8 cellular contexts compared by ENCODE assay signal in genomic region chr13:26707122-26708006, GRCh38. TPM values are rescaled to one million over a fixed set of nuclear protein-coding genes. Genes with fewer than 3 reads are reported as not detected.
A peak's percentile ranks its signal among the peaks of the same experiment; 100 is the strongest.
DNase-seq lines count a peak whose midpoint lies in the region; ATAC-seq and TF ChIP-seq lines count a peak whose summit lies in the region.

No MANE protein-coding gene starts in this region.

- TF ChIP-seq RAD21 in liver (IDR thresholded peaks at IDR 0.05) = peak; percentile 76 to 80

- H3K9me3 ChIP-seq in liver (ENCODE audit: control insufficient read depth in 4 of 4, low read length in 3 of 4) (no peaks in the 10 kb centered on the region), upper lobe of left lung (no peaks in the 10 kb centered on the region)

- H3K27ac ChIP-seq in 22Rv1 (no peak overlapping the region), liver (ENCODE audit: low read depth in 1 of 2, low read length in 2 of 2) (no peak overlapping the region), upper lobe of left lung (no peak overlapping the region)

- TF ChIP-seq CTCF in 22Rv1 (IDR thresholded peaks at IDR 0.05) (peak; percentile 74), liver (IDR thresholded peaks at IDR 0.05; ENCODE audit: low read depth, low read length, missing input control) (peak; percentile 48), upper lobe of left lung (IDR thresholded peaks at IDR 0.05) (peak in 4 of 6 experiments; percentile 49 to 64 (median 53))

- 40% methylated on average over 13 of the region's 13 CpGs for WGBS in liver
- WGBS in upper lobe of left lung, 2 donors = 47 to 54% methylated on average over 10 to 12 of the region's 13 CpGs

- no peak overlapping the region for H3K4me3 ChIP-seq in liver (ENCODE audit: low read depth in 1 of 3, low read length in 3 of 3)
- no peak overlapping the region for H3K4me3 ChIP-seq in upper lobe of left lung

- TF ChIP-seq EP300 in upper lobe of left lung (IDR thresholded peaks at IDR 0.05) = no peak

- H3K4me1 ChIP-seq in liver (ENCODE audit: control insufficient read depth in 4 of 4, insufficient read depth in 4 of 4, low read length in 3 of 4) = no peaks in the 10 kb centered on the region
- H3K4me1 ChIP-seq in upper lobe of left lung = no peaks in the 10 kb centered on the region

- DNase-seq in GM04504 (ENCODE audit: low read depth) = peak; percentile 22
- DNase-seq in NCI-H1092 treated with DMSO at 0.1 percent for 48 hours (lab: John Stamatoyannopoulos, UW) = peak; percentile 76
- peak; percentile 44 for DNase-seq in dedifferentiated amniotic fluid mesenchymal stem cell (ENCODE audit: extremely low spot score)
- DNase-seq in upper lobe of left lung = no peak

- no peak overlapping the region for H3K9ac ChIP-seq in liver (ENCODE audit: low read depth in 1 of 2, low read length in 2 of 2)

- ATAC-seq in SK-N-SH treated with all-trans-retinoic acid at 6 μM for 48 hours = peak; percentile 97
- ATAC-seq in upper lobe of left lung (ENCODE audit: low FRiP score in 2 of 2) = peak; percentile 54 to 64
- no peak for ATAC-seq in HG03378 (IDR thresholded peaks at IDR 0.05; ENCODE audit: unreplicated experiment)

- TF ChIP-seq POLR2A in upper lobe of left lung (IDR thresholded peaks at IDR 0.05) = no peak

- H3K27me3 ChIP-seq in liver (ENCODE audit: control insufficient read depth in 4 of 4, insufficient read depth in 4 of 4, low read length in 3 of 4) (peaks cover 0 to 3% (median 0%) of the 10 kb centered on the region in 4 donors), upper lobe of left lung (no peaks in the 10 kb centered on the region)

- H3K36me3 ChIP-seq in liver (ENCODE audit: control insufficient read depth in 4 of 4, insufficient read depth in 3 of 4, low read depth in 1 of 4, low read length in 3 of 4) (no peaks in the 10 kb centered on the region), upper lobe of left lung (no peaks in the 10 kb centered on the region)

TF ChIP-seq in SK-N-SH treated with all-trans-retinoic acid at 6 μM for 48 hours, 23 proteins besides CTCF, POLR2A, EP300 and RAD21:
- no peak for TF ChIP-seq PATZ1 (CRISPR knock-in tag; IDR thresholded peaks at IDR 0.05; ENCODE audit: borderline replicate concordance)
- TF ChIP-seq ZNF8 (CRISPR knock-in tag; IDR thresholded peaks at IDR 0.05) = no peak
- TF ChIP-seq CSDC2 (CRISPR knock-in tag; IDR thresholded peaks at IDR 0.05) = no peak

TF ChIP-seq in liver, 16 proteins besides CTCF, POLR2A, EP300 and RAD21:
- TF ChIP-seq NR2F2 (IDR thresholded peaks at IDR 0.05) = no peak
- no peak for TF ChIP-seq FOXA1 (IDR thresholded peaks at IDR 0.05)

RNA-seq across cellular contexts. Expression of gene GPR12, which starts 53.2 kb away (rescaled TPM):
- not detected for total RNA-seq in liver
- polyA plus RNA-seq in liver = not detected
- total RNA-seq in upper lobe of left lung = not detected

Comparison
In these comparisons a context has a peak if more than half of its experiments do, and no peak if none do; other contexts are left out.
1. DNase-seq: peak in GM04504 (single experiment), NCI-H1092 treated with DMSO at 0.1 percent for 48 hours (single experiment) and dedifferentiated amniotic fluid mesenchymal stem cell (single experiment); none in upper lobe of left lung (0 of 2).
2. Peak in every context shown above with its lines, with median percentiles within 50 percentile points of each other: CTCF ChIP-seq.